Comparison of ENCODE assay signal across 16 cellular contexts in the genomic region with DNA sequence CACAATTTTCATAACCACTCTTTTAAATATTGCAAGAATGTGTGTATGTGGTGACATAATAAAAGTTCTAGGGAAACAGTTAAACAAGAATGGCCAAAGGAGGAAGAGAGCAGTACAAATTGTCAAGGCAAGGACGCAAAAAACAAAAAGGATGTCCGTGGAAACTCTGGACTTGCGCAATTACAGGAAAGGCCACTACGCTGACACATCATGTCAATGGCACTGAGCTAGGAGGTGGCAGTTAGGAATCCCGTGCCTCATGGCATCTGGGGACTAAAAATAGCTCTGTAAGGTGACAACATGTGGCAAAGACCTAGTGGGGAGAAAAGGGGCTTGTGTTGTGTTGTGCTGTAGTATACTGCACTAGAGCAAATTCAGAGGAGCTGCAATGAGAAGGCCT.
DNase-seq lines count a peak whose midpoint lies in the region; ATAC-seq, FAIRE-seq and TF ChIP-seq lines count a peak whose summit lies in the region.
"Had no signal": no experiment of that assay in that cellular context is flagged by ENCODE, and none has a peak within 500 bp of the region (broad histone marks: within the 10 kb centered on the region; RNA-seq: fewer than 3 reads in every experiment).

No MANE protein-coding gene starts in this region.

- H3K36me3 ChIP-seq in BLaER1 treated with 17β-estradiol and CSF1 and Interleukin-3, amounts not matched to agents 10 nM and 100 nM = peaks cover 0 to 39% (median 0%) of the 10 kb centered on the region in 11 experiments; a peak in 7 of 22 replicates
- no peaks in the 10 kb centered on the region for H3K36me3 ChIP-seq in endothelial cell of umbilical vein (ENCODE audit: control insufficient read depth in 2 of 2, extremely low read depth in 1 of 2, insufficient read depth in 2 of 2, low read length in 2 of 2)
- H3K36me3 ChIP-seq in lung (ENCODE audit: control insufficient read depth in 2 of 2, insufficient read depth in 2 of 2, low read length in 2 of 2) = no peaks in the 10 kb centered on the region
- H3K36me3 ChIP-seq: prostate gland had no signal

- no peak overlapping the region for H3K4me3 Mint-ChIP-seq in immature natural killer cell
- H3K4me3 Mint-ChIP-seq: activated T-helper 1 cell treated with anti-CD3 and anti-CD28 coated beads, Interleukin-12 subunit alpha, Interleukin-12 subunit beta, Interleukin-2, Interleukin-4 antibody, amounts not matched to agents 30 ng/mL and 10 ng/mL and 1 ng/mL, durations not matched to agents 14 hours and 24 hours and 36 hours; CD4-positive, CD25-positive, alpha-beta regulatory T cell had no signal

- WGBS in lung, 2 donors = 16 to 31% methylated on average over 5 of the region's 5 CpGs

- DNase-seq in NOMO-1 treated with dmso at 0.1 percent for 144 hours (lab: John Stamatoyannopoulos, UW; ENCODE audit: unreplicated experiment) = peak; percentile 69
- no peak for DNase-seq in endothelial cell of umbilical vein (ENCODE audit: low read depth, low spot score)
- peak; percentile 41 for DNase-seq in lung (ENCODE audit: low spot score)
- no peak for DNase-seq in activated CD4-positive, alpha-beta T cell treated with anti-CD3 and anti-CD28 coated beads for 1 hour
- no peak for DNase-seq in immature natural killer cell
- DNase-seq in effector CD8-positive, alpha-beta T cell (lab: John Stamatoyannopoulos, UW) = no peak
- no peak for DNase-seq in NCI-H2227 (lab: John Stamatoyannopoulos, UW; ENCODE audit: unreplicated experiment)
- DNase-seq: CD4-positive, CD25-positive, alpha-beta regulatory T cell; effector memory CD4-positive, alpha-beta T cell; KG1; kidney glomerular epithelial cell had no signal

- no TSS peak for BruUV-seq in endothelial cell of umbilical vein (replicated peaks; lab: Mats Ljungman, UMichigan)

- peaks cover 15 to 81% (median 44%) of the 10 kb centered on the region in 10 experiments for H3K4me1 ChIP-seq in BLaER1 treated with 17β-estradiol and CSF1 and Interleukin-3, amounts not matched to agents 10 nM and 100 nM
- H3K4me1 ChIP-seq in endothelial cell of umbilical vein (ENCODE audit: control insufficient read depth, extremely low read depth, insufficient read depth, low read length) (peaks cover 20% of the 10 kb centered on the region), lung (ENCODE audit: control insufficient read depth in 2 of 2, insufficient read depth in 2 of 2, low read length in 2 of 2) (peaks cover 1 to 11% of the 10 kb centered on the region in 2 donors)
- H3K4me1 ChIP-seq: prostate gland had no signal

- no peaks in the 10 kb centered on the region for H3K36me3 Mint-ChIP-seq in immature natural killer cell
- H3K36me3 Mint-ChIP-seq: CD4-positive, CD25-positive, alpha-beta regulatory T cell had no signal

- dilution Hi-C loops in endothelial cell of umbilical vein (cut with MboI; ENCODE audit: extremely low pct_ligation_motif_present, low sequenced_read_pairs) = no loop called here

- peak; percentile 35 for FAIRE-seq in endothelial cell of umbilical vein (lab: Jason Lieb, UNC)
- FAIRE-seq: GM12878, TTC549 had no signal

- H3K4me1 Mint-ChIP-seq in immature natural killer cell = no peaks in the 10 kb centered on the region
- H3K4me1 Mint-ChIP-seq: CD4-positive, CD25-positive, alpha-beta regulatory T cell had no signal

- ATAC-seq in lung (ENCODE audit: insufficient read depth, low FRiP score) = no peak
- ATAC-seq: GM12878 had no signal

- H3K27me3 Mint-ChIP-seq in immature natural killer cell (ENCODE audit: low read depth in 3 of 3) = peaks cover 0 to 3% (median 0%) of the 10 kb centered on the region in 3 donors

- no peak overlapping the region for H3K27ac Mint-ChIP-seq in immature natural killer cell
- H3K27ac Mint-ChIP-seq: activated T-helper 1 cell treated with anti-CD3 and anti-CD28 coated beads, Interleukin-12 subunit alpha, Interleukin-12 subunit beta, Interleukin-2, Interleukin-4 antibody, amounts not matched to agents 30 ng/mL and 10 ng/mL and 1 ng/mL, durations not matched to agents 14 hours and 24 hours and 36 hours; CD4-positive, CD25-positive, alpha-beta regulatory T cell had no signal

- intact Hi-C loops in endothelial cell of umbilical vein (cut with micrococcal nuclease) = loop anchor here (5.0 kb wide), 1 partner anchor 120 kb away; no protein-coding TSS in a partner anchor

- POLR2A ChIA-PET in endothelial cell of umbilical vein (lab: Charles Lee) = no interaction called here

- H2AFZ ChIP-seq in endothelial cell of umbilical vein (ENCODE audit: low read depth, low read length) = no peak overlapping the region

- no peaks in the 10 kb centered on the region for H3K79me2 ChIP-seq in endothelial cell of umbilical vein (ENCODE audit: control insufficient read depth, insufficient read depth, low read length)

- H3K27me3 ChIP-seq in BLaER1 treated with 17β-estradiol and CSF1 and Interleukin-3, amounts not matched to agents 10 nM and 100 nM = no peaks in the 10 kb centered on the region
- H3K27me3 ChIP-seq in endothelial cell of umbilical vein (ENCODE audit: control insufficient read depth in 2 of 2, insufficient read depth in 2 of 2, low read length in 2 of 2) (no peaks in the 10 kb centered on the region), lung (ENCODE audit: control insufficient read depth, insufficient read depth) (no peaks in the 10 kb centered on the region)

- no peaks in the 10 kb centered on the region for H3K9me3 Mint-ChIP-seq in immature natural killer cell
- H3K9me3 Mint-ChIP-seq: activated T-helper 1 cell treated with anti-CD3 and anti-CD28 coated beads, Interleukin-12 subunit alpha, Interleukin-12 subunit beta, Interleukin-2, Interleukin-4 antibody, amounts not matched to agents 30 ng/mL and 10 ng/mL and 1 ng/mL, durations not matched to agents 14 hours and 24 hours and 36 hours had no signal

- H3K9ac ChIP-seq in BLaER1 treated with 17β-estradiol and CSF1 and Interleukin-3, amounts not matched to agents 10 nM and 100 nM = peak overlapping the region in 2 of 11 experiments; percentile 20 to 32; a peak in 3 of 22 replicates
- no peak overlapping the region for H3K9ac ChIP-seq in endothelial cell of umbilical vein (replicated peaks; ENCODE audit: extremely low read depth, insufficient read depth, low read length)

- H3K27ac ChIP-seq in BLaER1 treated with 17β-estradiol and CSF1 and Interleukin-3, amounts not matched to agents 10 nM and 100 nM = peak overlapping the region in 5 of 11 experiments; percentile 27 to 86 (median 71); a peak in 8 of 22 replicates
- H3K27ac ChIP-seq in endothelial cell of umbilical vein (ENCODE audit: insufficient read depth, low read depth, low read length) (no peak overlapping the region), lung (ENCODE audit: low read depth in 1 of 2, low read length in 1 of 2) (peak overlapping the region in 1 of 2 donors; percentile 90)
- H3K27ac ChIP-seq: prostate gland had no signal

- H3K9me1 ChIP-seq in endothelial cell of umbilical vein (replicated peaks; ENCODE audit: control insufficient read depth, extremely low read depth, insufficient read depth, low read length) = no peaks in the 10 kb centered on the region

- H4K20me1 ChIP-seq in BLaER1 treated with 17β-estradiol and CSF1 and Interleukin-3, amounts not matched to agents 10 nM and 100 nM = no peaks in the 10 kb centered on the region
- no peaks in the 10 kb centered on the region for H4K20me1 ChIP-seq in endothelial cell of umbilical vein (replicated peaks; ENCODE audit: control insufficient read depth, extremely low read depth, insufficient read depth, low read length)

- TF ChIP-seq POLR2A in endothelial cell of umbilical vein (IDR thresholded peaks at IDR 0.05; ENCODE audit: low read depth, low read length) = no peak

- CTCF ChIA-PET in endothelial cell of umbilical vein (lab: Charles Lee) = interaction anchor here (0.9 to 2.9 kb wide), 5 partner anchors 9 to 164 kb away, joined by 3 to 8 read pairs (median 5); a partner anchor contains a TSS

- peak overlapping the region in 7 of 11 experiments; percentile 29 to 83 (median 67); a peak in 12 of 22 replicates for H3K4me2 ChIP-seq in BLaER1 treated with 17β-estradiol and CSF1 and Interleukin-3, amounts not matched to agents 10 nM and 100 nM
- H3K4me2 ChIP-seq in endothelial cell of umbilical vein (ENCODE audit: insufficient read depth, low read length) = no peak overlapping the region

- peaks cover 0 to 23% (median 1%) of the 10 kb centered on the region in 11 experiments; a peak in 5 of 22 replicates for H3K9me3 ChIP-seq in BLaER1 treated with 17β-estradiol and CSF1 and Interleukin-3, amounts not matched to agents 10 nM and 100 nM (replicated peaks in 1 of 11)
- no peaks in the 10 kb centered on the region for H3K9me3 ChIP-seq in endothelial cell of umbilical vein (replicated peaks; ENCODE audit: control insufficient read depth, insufficient read depth, low read length)
- H3K9me3 ChIP-seq in lung (ENCODE audit: control insufficient read depth in 2 of 2, insufficient read depth in 1 of 2, low read length in 1 of 2) = peaks cover 0 to 3% of the 10 kb centered on the region in 2 donors
- H3K9me3 ChIP-seq: prostate gland had no signal

- H3K4me3 ChIP-seq in BLaER1 treated with 17β-estradiol and CSF1 and Interleukin-3, amounts not matched to agents 10 nM and 100 nM = no peak overlapping the region
- H3K4me3 ChIP-seq in endothelial cell of umbilical vein (replicated peaks in 1 of 3; ENCODE audit: insufficient read depth in 1 of 3, low read depth in 1 of 3, low read length in 3 of 3) (no peak overlapping the region), lung (no peak overlapping the region)
- H3K4me3 ChIP-seq: GM12878, prostate gland had no signal

- TF ChIP-seq CTCF in endothelial cell of umbilical vein (IDR thresholded peaks at IDR 0.05; ENCODE audit: extremely low read depth in 1 of 2, insufficient read depth in 1 of 2, low read depth in 1 of 2, low read length in 2 of 2) (no peak), lung (IDR thresholded peaks at IDR 0.05; ENCODE audit: control extremely low read depth, extremely low read depth) (no peak)

TF ChIP-seq in endothelial cell of umbilical vein, 7 proteins besides CTCF, POLR2A, EP300 and RAD21:
- no peak for TF ChIP-seq POLR2AphosphoS5 (IDR thresholded peaks at IDR 0.05; ENCODE audit: insufficient read depth, low read depth, low read length)
- TF ChIP-seq JUN (IDR thresholded peaks at IDR 0.05; ENCODE audit: borderline replicate concordance, insufficient read depth, insufficient read length, low read depth) = no peak
- TF ChIP-seq FOS (IDR thresholded peaks at IDR 0.05; ENCODE audit: borderline replicate concordance, insufficient read depth, low read length) = no peak
- TF ChIP-seq GATA2 (IDR thresholded peaks at IDR 0.05; ENCODE audit: insufficient read depth, insufficient read length, low read depth, low read length) = no peak
- TF ChIP-seq EZH2 (IDR thresholded peaks at IDR 0.05; ENCODE audit: borderline replicate concordance, low read depth, low read length, severe bottlenecking) = no peak

Comparison
In these comparisons a context has a peak if more than half of its experiments do, and no peak if none do; other contexts are left out.
1. DNase-seq: peak in NOMO-1 treated with dmso at 0.1 percent for 144 hours (single experiment) and lung (single experiment); none in endothelial cell of umbilical vein (single experiment), activated CD4-positive, alpha-beta T cell treated with anti-CD3 and anti-CD28 coated beads for 1 hour (single experiment), immature natural killer cell (0 of 3), effector CD8-positive, alpha-beta T cell (single experiment) and NCI-H2227 (single experiment).